9 cellular contexts compared by ENCODE assay signal in genomic region chr12:26845057-26845666, GRCh38. TPM values are rescaled to one million over a fixed set of nuclear protein-coding genes. Genes with fewer than 3 reads are reported as not detected.
DNase-seq lines count a peak whose midpoint lies in the region; FAIRE-seq and TF ChIP-seq lines count a peak whose summit lies in the region.
"Had no signal": no experiment of that assay in that cellular context is flagged by ENCODE, and none has a peak within 500 bp of the region (broad histone marks: within the 10 kb centered on the region; RNA-seq: fewer than 3 reads in every experiment).

No MANE protein-coding gene starts in this region.

- peaks cover 14% of the 10 kb centered on the region for H3F3A ChIP-seq in DOHH2 (ENCODE audit: control insufficient read depth, insufficient read depth)

- no peaks in the 10 kb centered on the region for H3K9me2 ChIP-seq in DOHH2 (replicated peaks; ENCODE audit: control insufficient read depth, low read length)

- no peak overlapping the region for H3K27ac Mint-ChIP-seq in astrocyte (ENCODE audit: unreplicated experiment)
- no peak overlapping the region for H3K27ac Mint-ChIP-seq in immature natural killer cell

- no peak for TF ChIP-seq EP300 in tibial nerve (IDR thresholded peaks at IDR 0.05)

- FAIRE-seq in astrocyte (lab: Jason Lieb, UNC) (no peak), GM12891 (lab: Jason Lieb, UNC) (no peak)

- peaks cover 7% of the 10 kb centered on the region for H3K4me1 Mint-ChIP-seq in astrocyte (ENCODE audit: low read depth, unreplicated experiment)
- H3K4me1 Mint-ChIP-seq in immature natural killer cell, result no peaks in the 10 kb centered on the region

- TF ChIP-seq CTCF in DOHH2 (IDR thresholded peaks at IDR 0.05; ENCODE audit: low read depth, low read length, poor library complexity, severe bottlenecking) (peak; percentile 65), astrocyte (IDR thresholded peaks at IDR 0.05; ENCODE audit: insufficient read depth, low read depth, low read length) (peak; percentile 50), tibial nerve (IDR thresholded peaks at IDR 0.05) (peak in 4 of 5 experiments; percentile 37 to 67 (median 46))

- H3K4me3 Mint-ChIP-seq in astrocyte (ENCODE audit: unreplicated experiment), result no peak overlapping the region
- no peak overlapping the region for H3K4me3 Mint-ChIP-seq in immature natural killer cell

- H2AFZ ChIP-seq in astrocyte (ENCODE audit: low read depth, low read length), result no peak overlapping the region

- H3K4me3 ChIP-seq in DOHH2 (ENCODE audit: low read length) (peak overlapping the region; percentile 65), astrocyte (ENCODE audit: insufficient read depth, low read depth, low read length) (no peak overlapping the region), tibial nerve (no peak overlapping the region)

- peak overlapping the region; percentile 92 for H3K27ac ChIP-seq in DOHH2 (ENCODE audit: low read depth, low read length)
- H3K27ac ChIP-seq in astrocyte (ENCODE audit: low read depth, low read length), result no peak overlapping the region
- H3K27ac ChIP-seq in tibial nerve, result no peak overlapping the region

- H3K36me3 Mint-ChIP-seq in astrocyte (ENCODE audit: low read depth, unreplicated experiment), result no peaks in the 10 kb centered on the region
- H3K36me3 Mint-ChIP-seq in immature natural killer cell, result no peaks in the 10 kb centered on the region
- H3K36me3 Mint-ChIP-seq: naive B cell had no signal

- TF ChIP-seq POLR2A in tibial nerve (IDR thresholded peaks at IDR 0.05), result no peak
- TF ChIP-seq POLR2A in GM12891 (IDR thresholded peaks at IDR 0.05; ENCODE audit: low read depth, low read length), result no peak

- H3K27me3 Mint-ChIP-seq in astrocyte (ENCODE audit: low read depth, unreplicated experiment) (no peaks in the 10 kb centered on the region), immature natural killer cell (ENCODE audit: low read depth in 3 of 3) (peaks cover 0 to 5% (median 0%) of the 10 kb centered on the region in 3 donors)
- H3K27me3 Mint-ChIP-seq: naive B cell had no signal

- H3K79me2 ChIP-seq in DOHH2 (ENCODE audit: control insufficient read depth, low read length), result no peaks in the 10 kb centered on the region
- no peaks in the 10 kb centered on the region for H3K79me2 ChIP-seq in astrocyte (ENCODE audit: insufficient read depth, low read length)

- no peaks in the 10 kb centered on the region for H3K9me3 Mint-ChIP-seq in astrocyte (ENCODE audit: unreplicated experiment)
- no peaks in the 10 kb centered on the region for H3K9me3 Mint-ChIP-seq in immature natural killer cell

- no peaks in the 10 kb centered on the region for H4K20me1 ChIP-seq in DOHH2 (ENCODE audit: control insufficient read depth, insufficient read depth, low read depth, low read length)
- H4K20me1 ChIP-seq in astrocyte (ENCODE audit: insufficient read depth, low read length), result no peaks in the 10 kb centered on the region

- H3K36me3 ChIP-seq in DOHH2 (ENCODE audit: control insufficient read depth, low read length) (no peaks in the 10 kb centered on the region), astrocyte (ENCODE audit: insufficient read depth, low read length) (no peaks in the 10 kb centered on the region), tibial nerve (no peaks in the 10 kb centered on the region)

- H3K27me3 ChIP-seq in DOHH2 (ENCODE audit: control insufficient read depth, low read length) (no peaks in the 10 kb centered on the region), astrocyte (ENCODE audit: insufficient read depth, low read length) (peaks cover 3% of the 10 kb centered on the region), tibial nerve (no peaks in the 10 kb centered on the region)

- H3K9me3 ChIP-seq in DOHH2 (ENCODE audit: control insufficient read depth, insufficient read depth, low read length), result no peaks in the 10 kb centered on the region
- H3K9me3 ChIP-seq in astrocyte (ENCODE audit: insufficient read depth, low read depth, low read length), result no peaks in the 10 kb centered on the region
- H3K9me3 ChIP-seq in tibial nerve, result no peaks in the 10 kb centered on the region

- no peak overlapping the region for H3K9ac ChIP-seq in astrocyte (ENCODE audit: low read length)

- peaks cover 72% of the 10 kb centered on the region for H3K4me1 ChIP-seq in DOHH2 (ENCODE audit: control insufficient read depth, low read length)
- H3K4me1 ChIP-seq in astrocyte (ENCODE audit: insufficient read depth, low read length), result peaks cover 8% of the 10 kb centered on the region
- peaks cover 0 to 10% (median 0%) of the 10 kb centered on the region in 4 donors for H3K4me1 ChIP-seq in tibial nerve

- DNase-seq in LHCN-M2 (ENCODE audit: low read depth) (peak; percentile 37), astrocyte (ENCODE audit: low read depth) (no peak), immature natural killer cell (peak; percentile 8 to 25 (median 18)), tibial nerve (ENCODE audit: low spot score in 2 of 2) (peak; percentile 38 to 60), NCI-H226 (no peak), NCI-H2107 (lab: John Stamatoyannopoulos, UW) (no peak), GM12891 (ENCODE audit: insufficient read length, low spot score) (no peak)
- DNase-seq: naive B cell had no signal

- 33 to 37% methylated on average over 11 of the region's 11 CpGs for WGBS in tibial nerve, 2 donors

- H3K4me2 ChIP-seq in DOHH2 (ENCODE audit: low read length), result peak overlapping the region; percentile 79
- no peak overlapping the region for H3K4me2 ChIP-seq in astrocyte (ENCODE audit: low read length)

TF ChIP-seq in GM12891, 5 proteins besides CTCF, POLR2A, EP300 and RAD21:
- TF ChIP-seq TAF1 (IDR thresholded peaks at IDR 0.05; ENCODE audit: low read depth, low read length) (no peak), POU2F2 (IDR thresholded peaks at IDR 0.05; ENCODE audit: low read depth, low read length) (no peak), PAX5 (IDR thresholded peaks at IDR 0.05; ENCODE audit: insufficient read depth, low read length, severe bottlenecking) (no peak), POLR2AphosphoS5 (IDR thresholded peaks at IDR 0.05; ENCODE audit: low read depth, low read length) (no peak), SPI1 (IDR thresholded peaks at IDR 0.05; ENCODE audit: low read depth, low read length) (no peak)

RNA-seq across cellular contexts. Expression of gene ITPR2, which starts 12.2 kb away (rescaled TPM):
- total RNA-seq in LHCN-M2 (2014; rRNA removed), result 3.3 and 6.9 TPM in 2 replicates
- 1.5 TPM for polyA plus RNA-seq in LHCN-M2 (2012)
- 24.4 and 24.8 TPM in 2 replicates for total RNA-seq in astrocyte
- polyA plus RNA-seq in immature natural killer cell, result 10 to 100 TPM in 1 of 3 donors, 1 to 10 TPM in 2; 7.2 to 23.4 (median 7.4) TPM
- 10 to 100 TPM; 32.6 to 49.8 (median 39.9) TPM for total RNA-seq in tibial nerve
- polyA plus RNA-seq in GM12891 (2012; ENCODE audit: low read depth, missing spikeins), result 20.7 TPM

Comparison
In these comparisons a context has a peak if more than half of its experiments do, and no peak if none do; other contexts are left out.
1. DNase-seq: peak in LHCN-M2 (single experiment), immature natural killer cell (3 of 3) and tibial nerve (2 of 2); none in astrocyte (single experiment), NCI-H226 (single experiment), NCI-H2107 (single experiment) and GM12891 (single experiment).
2. Peak in every context shown above with its lines, with median percentiles within 50 percentile points of each other: CTCF ChIP-seq.